1 cellular context compared by ENCODE assay signal in the genomic region with DNA sequence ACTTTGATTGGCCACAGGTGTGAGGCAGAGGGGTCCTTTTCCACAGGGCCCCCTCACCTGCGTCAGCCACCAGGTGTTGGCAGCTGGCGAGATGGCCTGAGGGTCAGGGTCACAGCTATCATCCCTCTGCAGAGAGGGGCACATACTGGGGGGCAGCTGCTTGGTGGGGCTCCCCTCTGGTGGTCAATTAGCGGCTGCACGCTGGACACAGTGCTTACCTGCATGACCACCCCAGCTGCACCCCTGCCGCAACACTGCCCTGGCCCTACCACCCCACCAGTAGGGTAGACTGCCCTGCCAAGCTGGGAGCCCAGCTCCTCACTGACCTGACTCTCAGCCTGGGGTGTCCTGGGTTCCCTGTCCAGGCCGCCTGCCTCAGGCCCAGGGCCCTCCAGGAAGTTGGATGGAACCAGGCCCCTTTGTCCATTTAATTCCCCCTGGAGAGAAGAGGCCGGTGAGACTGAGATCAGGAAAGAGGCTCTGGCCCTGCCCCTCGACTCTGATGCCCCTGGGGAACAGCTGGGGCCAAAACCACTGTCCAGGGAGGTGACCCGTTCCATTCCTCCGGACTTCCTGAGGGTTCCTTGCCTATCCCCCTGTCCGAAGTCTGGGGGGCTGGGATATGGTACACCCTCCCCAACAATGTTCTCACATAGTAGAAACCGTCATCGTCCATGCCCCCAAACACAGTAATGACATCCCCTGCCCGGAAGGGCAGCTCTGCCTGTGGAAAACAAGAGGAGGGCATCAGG.
TF ChIP-seq lines count a peak whose summit lies in the region.

No MANE protein-coding gene starts in this region.

TF ChIP-seq in WTC11, 78 proteins besides CTCF, POLR2A, EP300 and RAD21 (continued from another document):
- TF ChIP-seq USF2 (CRISPR knock-in tag; IDR thresholded peaks at IDR 0.05) = no peak
- TF ChIP-seq TP53 (CRISPR knock-in tag; IDR thresholded peaks at IDR 0.05) = no peak
- TF ChIP-seq, protein P1, sequence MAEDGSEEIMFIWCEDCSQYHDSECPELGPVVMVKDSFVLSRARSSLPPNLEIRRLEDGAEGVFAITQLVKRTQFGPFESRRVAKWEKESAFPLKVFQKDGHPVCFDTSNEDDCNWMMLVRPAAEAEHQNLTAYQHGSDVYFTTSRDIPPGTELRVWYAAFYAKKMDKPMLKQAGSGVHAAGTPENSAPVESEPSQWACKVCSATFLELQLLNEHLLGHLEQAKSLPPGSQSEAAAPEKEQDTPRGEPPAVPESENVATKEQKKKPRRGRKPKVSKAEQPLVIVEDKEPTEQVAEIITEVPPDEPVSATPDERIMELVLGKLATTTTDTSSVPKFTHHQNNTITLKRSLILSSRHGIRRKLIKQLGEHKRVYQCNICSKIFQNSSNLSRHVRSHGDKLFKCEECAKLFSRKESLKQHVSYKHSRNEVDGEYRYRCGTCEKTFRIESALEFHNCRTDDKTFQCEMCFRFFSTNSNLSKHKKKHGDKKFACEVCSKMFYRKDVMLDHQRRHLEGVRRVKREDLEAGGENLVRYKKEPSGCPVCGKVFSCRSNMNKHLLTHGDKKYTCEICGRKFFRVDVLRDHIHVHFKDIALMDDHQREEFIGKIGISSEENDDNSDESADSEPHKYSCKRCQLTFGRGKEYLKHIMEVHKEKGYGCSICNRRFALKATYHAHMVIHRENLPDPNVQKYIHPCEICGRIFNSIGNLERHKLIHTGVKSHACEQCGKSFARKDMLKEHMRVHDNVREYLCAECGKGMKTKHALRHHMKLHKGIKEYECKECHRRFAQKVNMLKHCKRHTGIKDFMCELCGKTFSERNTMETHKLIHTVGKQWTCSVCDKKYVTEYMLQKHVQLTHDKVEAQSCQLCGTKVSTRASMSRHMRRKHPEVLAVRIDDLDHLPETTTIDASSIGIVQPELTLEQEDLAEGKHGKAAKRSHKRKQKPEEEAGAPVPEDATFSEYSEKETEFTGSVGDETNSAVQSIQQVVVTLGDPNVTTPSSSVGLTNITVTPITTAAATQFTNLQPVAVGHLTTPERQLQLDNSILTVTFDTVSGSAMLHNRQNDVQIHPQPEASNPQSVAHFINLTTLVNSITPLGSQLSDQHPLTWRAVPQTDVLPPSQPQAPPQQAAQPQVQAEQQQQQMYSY (CRISPR knock-in tag; IDR thresholded peaks at IDR 0.05) = no peak
- no peak for TF ChIP-seq SP1 (CRISPR knock-in tag; conservative IDR thresholded peaks at IDR 0.05)
- no peak for TF ChIP-seq ERG (CRISPR knock-in tag; IDR thresholded peaks at IDR 0.05)
- no peak for TF ChIP-seq OVOL2 (CRISPR knock-in tag; IDR thresholded peaks at IDR 0.05; ENCODE audit: borderline replicate concordance)
- TF ChIP-seq NFYB (CRISPR knock-in tag; conservative IDR thresholded peaks at IDR 0.05; ENCODE audit: low read depth) = no peak
- TF ChIP-seq PRRX2 (CRISPR knock-in tag; IDR thresholded peaks at IDR 0.05) = no peak
- TF ChIP-seq, protein P2, sequence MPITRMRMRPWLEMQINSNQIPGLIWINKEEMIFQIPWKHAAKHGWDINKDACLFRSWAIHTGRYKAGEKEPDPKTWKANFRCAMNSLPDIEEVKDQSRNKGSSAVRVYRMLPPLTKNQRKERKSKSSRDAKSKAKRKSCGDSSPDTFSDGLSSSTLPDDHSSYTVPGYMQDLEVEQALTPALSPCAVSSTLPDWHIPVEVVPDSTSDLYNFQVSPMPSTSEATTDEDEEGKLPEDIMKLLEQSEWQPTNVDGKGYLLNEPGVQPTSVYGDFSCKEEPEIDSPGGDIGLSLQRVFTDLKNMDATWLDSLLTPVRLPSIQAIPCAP (CRISPR knock-in tag; IDR thresholded peaks at IDR 0.05) = no peak
